In genomic region chr4:110486226-110486625, GRCh38 we compare ENCODE assay signal across 22 cellular contexts. TPM values are rescaled to one million over a fixed set of nuclear protein-coding genes. Genes with fewer than 3 reads are reported as not detected.
"Had no signal": no experiment of that assay in that cellular context is flagged by ENCODE, and none has a peak within 500 bp of the region (broad histone marks: within the 10 kb centered on the region; RNA-seq: fewer than 3 reads in every experiment).

No MANE protein-coding gene starts in this region.

- H3K9me3 Mint-ChIP-seq: activated CD4-positive, alpha-beta T cell treated with anti-CD3 and anti-CD28 coated beads, Interleukin-2, amount 10 ng/mL, durations not matched to agents 24 days and 14 days; activated naive CD4-positive, alpha-beta T cell treated with anti-CD3 and anti-CD28 coated beads, Interleukin-2, amount 50 U/mL, for 24 hours; activated T-cell treated with anti-CD3 and anti-CD28 coated beads, Interleukin-2, amount 50 U/mL, for 4 hours; dendritic cell treated with granulocyte-macrophage colony-stimulating factor and Interleukin-4, amounts not matched to agents 40 ng/mL and 50 ng/mL, for 4 days; immature natural killer cell; neural progenitor cell; stimulated activated naive CD8-positive, alpha-beta T cell treated with anti-CD3 and anti-CD28 coated beads, Interleukin-15, Interleukin-2, amounts not matched to agents 100 ng/mL and 50 ng/mL, for 24 hours; T-cell had no signal

- ATAC-seq: activated CD8-positive, alpha-beta T cell treated with anti-CD3 and anti-CD28 coated beads, Interleukin-2, amount 10 ng/mL, durations not matched to agents 7 days and 5 days; activated T-cell treated with anti-CD3 and anti-CD28 coated beads, Interleukin-2, amount 50 U/mL, for 4 hours; heart right ventricle; T-cell had no signal

- H3K9me3 ChIP-seq: ascending aorta, breast epithelium, esophagus muscularis mucosa, heart right ventricle, sigmoid colon, tibial nerve had no signal

- H3K4me1 Mint-ChIP-seq: activated CD4-positive, alpha-beta T cell treated with anti-CD3 and anti-CD28 coated beads, Interleukin-2, amount 10 ng/mL, durations not matched to agents 24 days and 14 days; activated naive CD4-positive, alpha-beta T cell treated with anti-CD3 and anti-CD28 coated beads, Interleukin-2, amount 50 U/mL, for 24 hours; immature natural killer cell; T-cell had no signal

- H3K27ac Mint-ChIP-seq: activated CD4-positive, alpha-beta T cell treated with anti-CD3 and anti-CD28 coated beads, Interleukin-2, amount 10 ng/mL, durations not matched to agents 24 days and 14 days; activated CD8-positive, alpha-beta T cell treated with anti-CD3 and anti-CD28 coated beads, Interleukin-2, amount 10 ng/mL, durations not matched to agents 7 days and 5 days; activated naive CD4-positive, alpha-beta T cell treated with anti-CD3 and anti-CD28 coated beads, Interleukin-2, amount 50 U/mL, for 24 hours; dendritic cell treated with granulocyte-macrophage colony-stimulating factor and Interleukin-4, amounts not matched to agents 40 ng/mL and 50 ng/mL, for 4 days; immature natural killer cell; neural progenitor cell; stimulated activated naive CD8-positive, alpha-beta T cell treated with anti-CD3 and anti-CD28 coated beads, Interleukin-15, Interleukin-2, amounts not matched to agents 100 ng/mL and 50 ng/mL, for 24 hours; T-cell had no signal

- H3K27ac ChIP-seq: ascending aorta, breast epithelium, neural progenitor cell, tibial nerve had no signal

- H2AFZ ChIP-seq: neural progenitor cell had no signal

- H3K4me2 ChIP-seq: neural progenitor cell had no signal

- DNase-seq: activated CD4-positive, alpha-beta T cell treated with anti-CD3 and anti-CD28 coated beads, Interleukin-2, amount 10 ng/mL, durations not matched to agents 24 days and 14 days; activated CD8-positive, alpha-beta T cell treated with anti-CD3 and anti-CD28 coated beads, Interleukin-2, amount 10 ng/mL, durations not matched to agents 7 days and 5 days; activated effector memory CD4-positive, alpha-beta T cell treated with Interleukin-2 at 50 U/mL for 16 hours; activated T-cell treated with anti-CD3 and anti-CD28 coated beads, Interleukin-2, amount 50 U/mL, for 4 hours; effector CD8-positive, alpha-beta T cell; heart right ventricle; immature natural killer cell; midbrain; SIG-M5; sigmoid colon; stimulated activated CD4-positive, alpha-beta T cell treated with anti-CD3 and anti-CD28 coated beads, Interleukin-2, amount 100 ng/mL, for 24 hours; T-cell; T-helper 9 cell had no signal

- H3K27me3 ChIP-seq: ascending aorta, breast epithelium, esophagus muscularis mucosa, heart right ventricle, neural progenitor cell, sigmoid colon, tibial nerve had no signal

- H3K4me3 Mint-ChIP-seq: activated CD4-positive, alpha-beta T cell treated with anti-CD3 and anti-CD28 coated beads, Interleukin-2, amount 10 ng/mL, durations not matched to agents 24 days and 14 days; activated CD8-positive, alpha-beta T cell treated with anti-CD3 and anti-CD28 coated beads, Interleukin-2, amount 10 ng/mL, durations not matched to agents 7 days and 5 days; activated naive CD4-positive, alpha-beta T cell treated with anti-CD3 and anti-CD28 coated beads, Interleukin-2, amount 50 U/mL, for 24 hours; activated T-cell treated with anti-CD3 and anti-CD28 coated beads, Interleukin-2, amount 50 U/mL, for 4 hours; dendritic cell treated with granulocyte-macrophage colony-stimulating factor and Interleukin-4, amounts not matched to agents 40 ng/mL and 50 ng/mL, for 4 days; immature natural killer cell; neural progenitor cell; stimulated activated naive CD8-positive, alpha-beta T cell treated with anti-CD3 and anti-CD28 coated beads, Interleukin-15, Interleukin-2, amounts not matched to agents 100 ng/mL and 50 ng/mL, for 24 hours; T-cell had no signal

- H3K36me3 Mint-ChIP-seq: activated naive CD4-positive, alpha-beta T cell treated with anti-CD3 and anti-CD28 coated beads, Interleukin-2, amount 50 U/mL, for 24 hours; immature natural killer cell; neural progenitor cell; T-cell had no signal

- H3K4me1 ChIP-seq: ascending aorta, breast epithelium, tibial nerve had no signal

- H3K9ac ChIP-seq: neural progenitor cell had no signal

- H3K36me3 ChIP-seq: ascending aorta, breast epithelium, esophagus muscularis mucosa, heart right ventricle, neural progenitor cell, sigmoid colon, tibial nerve had no signal

- H3K4me3 ChIP-seq: ascending aorta, breast epithelium, esophagus muscularis mucosa, heart right ventricle, lung, neural progenitor cell, sigmoid colon, tibial nerve had no signal

RNA-seq across cellular contexts. Expression of gene ENPEP, which starts 10.3 kb away (rescaled TPM):
- total RNA-seq: activated CD4-positive, alpha-beta T cell treated with anti-CD3 and anti-CD28 coated beads, Interleukin-2, amount 10 ng/mL, durations not matched to agents 24 days and 14 days; activated T-cell treated with anti-CD3 and anti-CD28 coated beads, Interleukin-2, amount 50 U/mL, for 4 hours; T-cell had no signal
- polyA plus RNA-seq: immature natural killer cell had no signal
